7 cellular contexts compared by ENCODE assay signal in genomic region chrX:142702749-142703148, GRCh38.
"Had no signal": no experiment of that assay in that cellular context is flagged by ENCODE, and none has a peak within 500 bp of the region (broad histone marks: within the 10 kb centered on the region; RNA-seq: fewer than 3 reads in every experiment).

No MANE protein-coding gene starts in this region.

- H3K4me3 ChIP-seq: K562 had no signal

- H3K36me3 Mint-ChIP-seq: IgD-negative memory B cell had no signal

- FAIRE-seq: HepG2, HTR-8/SVneo, K562 had no signal

- DNase-seq: IMR-90, KBM-7 had no signal

- H3K27ac Mint-ChIP-seq: IgD-negative memory B cell had no signal

- H3K9me3 Mint-ChIP-seq: IgD-negative memory B cell had no signal

- H3K27ac ChIP-seq: HL-60 had no signal

- H3K4me3 Mint-ChIP-seq: IgD-negative memory B cell had no signal

- H3K27me3 Mint-ChIP-seq: IgD-negative memory B cell had no signal

- H3K4me1 Mint-ChIP-seq: IgD-negative memory B cell had no signal
